1 cellular context compared by ENCODE assay signal in the genomic region with DNA sequence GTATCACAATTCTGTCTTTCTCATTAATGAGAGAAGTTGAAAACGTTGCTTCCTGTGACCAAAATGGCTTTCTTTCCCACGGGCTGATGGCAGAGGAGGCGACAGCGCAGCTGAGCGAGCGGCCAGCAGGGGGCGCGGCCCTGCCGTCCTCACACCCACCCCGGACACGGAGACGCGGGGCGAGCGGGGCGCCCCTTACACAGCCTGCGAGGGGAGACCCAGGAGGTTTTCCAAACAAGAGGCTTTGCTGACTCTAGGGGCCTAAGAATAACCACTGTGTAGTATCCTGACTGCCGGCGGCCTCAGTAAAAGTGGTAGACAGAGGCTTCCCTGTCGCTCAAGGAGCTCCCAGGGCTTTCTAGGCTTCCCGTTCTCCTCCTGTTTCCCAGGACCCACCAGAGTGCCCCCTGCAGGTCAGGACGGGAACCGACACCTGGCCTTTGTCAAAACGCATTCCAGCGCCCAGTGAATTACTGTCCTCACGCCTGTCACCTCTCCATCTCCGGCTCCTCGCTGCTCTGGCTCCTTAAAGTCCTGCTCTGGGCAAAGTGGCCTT.
TF ChIP-seq lines count a peak whose summit lies in the region.

No MANE protein-coding gene starts in this region.

TF ChIP-seq in K562, 482 proteins besides CTCF, POLR2A, EP300 and RAD21 (continued from another document and continues in another):
- TF ChIP-seq, protein P1, sequence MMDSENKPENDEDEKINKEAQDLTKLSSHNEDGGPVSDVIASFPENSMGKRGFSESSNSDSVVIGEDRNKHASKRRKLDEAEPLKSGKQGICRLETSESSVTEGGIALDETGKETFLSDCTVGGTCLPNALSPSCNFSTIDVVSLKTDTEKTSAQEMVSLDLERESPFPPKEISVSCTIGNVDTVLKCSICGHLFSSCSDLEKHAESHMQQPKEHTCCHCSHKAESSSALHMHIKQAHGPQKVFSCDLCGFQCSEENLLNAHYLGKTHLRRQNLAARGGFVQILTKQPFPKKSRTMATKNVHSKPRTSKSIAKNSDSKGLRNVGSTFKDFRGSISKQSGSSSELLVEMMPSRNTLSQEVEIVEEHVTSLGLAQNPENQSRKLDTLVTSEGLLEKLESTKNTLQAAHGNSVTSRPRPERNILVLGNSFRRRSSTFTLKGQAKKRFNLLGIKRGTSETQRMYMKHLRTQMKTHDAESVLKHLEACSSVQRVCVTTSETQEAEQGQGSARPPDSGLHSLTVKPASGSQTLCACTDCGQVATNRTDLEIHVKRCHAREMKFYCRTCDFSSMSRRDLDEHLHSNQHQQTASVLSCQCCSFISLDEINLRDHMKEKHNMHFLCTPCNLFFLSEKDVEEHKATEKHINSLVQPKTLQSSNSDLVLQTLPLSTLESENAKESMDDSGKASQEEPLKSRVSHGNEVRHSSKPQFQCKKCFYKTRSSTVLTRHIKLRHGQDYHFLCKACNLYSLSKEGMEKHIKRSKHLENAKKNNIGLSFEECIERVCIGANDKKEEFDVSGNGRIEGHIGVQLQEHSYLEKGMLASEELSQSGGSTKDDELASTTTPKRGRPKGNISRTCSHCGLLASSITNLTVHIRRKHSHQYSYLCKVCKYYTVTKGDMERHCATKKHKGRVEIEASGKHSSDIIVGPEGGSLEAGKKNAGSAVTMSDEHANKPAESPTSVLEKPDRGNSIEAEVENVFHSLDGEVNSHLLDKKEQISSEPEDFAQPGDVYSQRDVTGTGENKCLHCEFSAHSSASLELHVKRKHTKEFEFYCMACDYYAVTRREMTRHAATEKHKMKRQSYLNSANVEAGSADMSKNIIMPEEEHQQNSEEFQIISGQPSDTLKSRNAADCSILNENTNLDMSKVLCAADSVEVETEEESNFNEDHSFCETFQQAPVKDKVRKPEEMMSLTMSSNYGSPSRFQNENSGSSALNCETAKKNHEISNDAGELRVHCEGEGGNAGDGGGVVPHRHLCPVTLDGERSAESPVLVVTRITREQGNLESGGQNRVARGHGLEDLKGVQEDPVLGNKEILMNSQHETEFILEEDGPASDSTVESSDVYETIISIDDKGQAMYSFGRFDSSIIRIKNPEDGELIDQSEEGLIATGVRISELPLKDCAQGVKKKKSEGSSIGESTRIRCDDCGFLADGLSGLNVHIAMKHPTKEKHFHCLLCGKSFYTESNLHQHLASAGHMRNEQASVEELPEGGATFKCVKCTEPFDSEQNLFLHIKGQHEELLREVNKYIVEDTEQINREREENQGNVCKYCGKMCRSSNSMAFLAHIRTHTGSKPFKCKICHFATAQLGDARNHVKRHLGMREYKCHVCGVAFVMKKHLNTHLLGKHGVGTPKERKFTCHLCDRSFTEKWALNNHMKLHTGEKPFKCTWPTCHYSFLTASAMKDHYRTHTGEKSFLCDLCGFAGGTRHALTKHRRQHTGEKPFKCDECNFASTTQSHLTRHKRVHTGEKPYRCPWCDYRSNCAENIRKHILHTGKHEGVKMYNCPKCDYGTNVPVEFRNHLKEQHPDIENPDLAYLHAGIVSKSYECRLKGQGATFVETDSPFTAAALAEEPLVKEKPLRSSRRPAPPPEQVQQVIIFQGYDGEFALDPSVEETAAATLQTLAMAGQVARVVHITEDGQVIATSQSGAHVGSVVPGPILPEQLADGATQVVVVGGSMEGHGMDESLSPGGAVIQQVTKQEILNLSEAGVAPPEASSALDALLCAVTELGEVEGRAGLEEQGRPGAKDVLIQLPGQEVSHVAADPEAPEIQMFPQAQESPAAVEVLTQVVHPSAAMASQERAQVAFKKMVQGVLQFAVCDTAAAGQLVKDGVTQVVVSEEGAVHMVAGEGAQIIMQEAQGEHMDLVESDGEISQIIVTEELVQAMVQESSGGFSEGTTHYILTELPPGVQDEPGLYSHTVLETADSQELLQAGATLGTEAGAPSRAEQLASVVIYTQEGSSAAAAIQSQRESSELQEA (IDR thresholded peaks at IDR 0.05; ENCODE audit: low read depth): no peak
- peak; percentile 52; the same call in 1 of the 2 replicates for TF ChIP-seq ATF7 (IDR thresholded peaks at IDR 0.05)
- peak; percentile 3; the same call in 1 of the 2 replicates for TF ChIP-seq RB1 (IDR thresholded peaks at IDR 0.05; ENCODE audit: low read depth)
- TF ChIP-seq HDAC2 (IDR thresholded peaks at IDR 0.05): peak; percentile 58
- no peak for TF ChIP-seq PHB2 (IDR thresholded peaks at IDR 0.05; ENCODE audit: low read depth)
- TF ChIP-seq SMC3 (conservative IDR thresholded peaks at IDR 0.05; ENCODE audit: insufficient read depth, low read depth, low read length): peak; percentile 66; the same call in 1 of the 2 replicates
- TF ChIP-seq SMARCA5 (IDR thresholded peaks at IDR 0.05): no peak
- TF ChIP-seq, protein P2, sequence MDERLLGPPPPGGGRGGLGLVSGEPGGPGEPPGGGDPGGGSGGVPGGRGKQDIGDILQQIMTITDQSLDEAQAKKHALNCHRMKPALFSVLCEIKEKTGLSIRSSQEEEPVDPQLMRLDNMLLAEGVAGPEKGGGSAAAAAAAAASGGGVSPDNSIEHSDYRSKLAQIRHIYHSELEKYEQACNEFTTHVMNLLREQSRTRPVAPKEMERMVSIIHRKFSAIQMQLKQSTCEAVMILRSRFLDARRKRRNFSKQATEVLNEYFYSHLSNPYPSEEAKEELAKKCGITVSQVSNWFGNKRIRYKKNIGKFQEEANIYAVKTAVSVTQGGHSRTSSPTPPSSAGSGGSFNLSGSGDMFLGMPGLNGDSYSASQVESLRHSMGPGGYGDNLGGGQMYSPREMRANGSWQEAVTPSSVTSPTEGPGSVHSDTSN (CRISPR knock-in tag; IDR thresholded peaks at IDR 0.05; ENCODE audit: low read depth): no peak
- TF ChIP-seq, protein P2 (tag; conservative IDR thresholded peaks at IDR 0.05; ENCODE audit: low read depth): peak; percentile 74
- TF ChIP-seq TRIM28 (IDR thresholded peaks at IDR 0.05): no peak
- TF ChIP-seq, protein P3, sequence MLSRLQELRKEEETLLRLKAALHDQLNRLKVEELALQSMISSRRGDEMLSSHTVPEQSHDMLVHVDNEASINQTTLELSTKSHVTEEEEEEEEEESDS (CRISPR knock-in tag; IDR thresholded peaks at IDR 0.05): no peak
- TF ChIP-seq MEIS2 (IDR thresholded peaks at IDR 0.05; ENCODE audit: partially characterized antibody): peak; percentile 73
- TF ChIP-seq TOE1 (IDR thresholded peaks at IDR 0.05; ENCODE audit: borderline replicate concordance): peak; percentile 44; the same call in 1 of the 2 replicates
- no peak for TF ChIP-seq TOE1 (CRISPR knock-in tag; IDR thresholded peaks at IDR 0.05; ENCODE audit: borderline replicate concordance, low read depth)
- 0 out of 4 replicates have a peak, but pooled peaks of 1 of the 2 experiments have one; percentile 16 for TF ChIP-seq FOXK2 (conservative IDR thresholded peaks at IDR 0.05 in 1 of 2, IDR thresholded peaks at IDR 0.05 in 1 of 2; ENCODE audit: low read depth in 2 of 2)
- TF ChIP-seq, protein P4, sequence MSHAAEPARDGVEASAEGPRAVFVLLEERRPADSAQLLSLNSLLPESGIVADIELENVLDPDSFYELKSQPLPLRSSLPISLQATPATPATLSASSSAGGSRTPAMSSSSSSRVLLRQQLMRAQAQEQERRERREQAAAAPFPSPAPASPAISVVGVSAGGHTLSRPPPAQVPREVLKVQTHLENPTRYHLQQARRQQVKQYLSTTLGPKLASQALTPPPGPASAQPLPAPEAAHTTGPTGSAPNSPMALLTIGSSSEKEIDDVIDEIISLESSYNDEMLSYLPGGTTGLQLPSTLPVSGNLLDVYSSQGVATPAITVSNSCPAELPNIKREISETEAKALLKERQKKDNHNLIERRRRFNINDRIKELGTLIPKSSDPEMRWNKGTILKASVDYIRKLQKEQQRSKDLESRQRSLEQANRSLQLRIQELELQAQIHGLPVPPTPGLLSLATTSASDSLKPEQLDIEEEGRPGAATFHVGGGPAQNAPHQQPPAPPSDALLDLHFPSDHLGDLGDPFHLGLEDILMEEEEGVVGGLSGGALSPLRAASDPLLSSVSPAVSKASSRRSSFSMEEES (CRISPR knock-in tag; IDR thresholded peaks at IDR 0.05): no peak
- TF ChIP-seq, protein P5, sequence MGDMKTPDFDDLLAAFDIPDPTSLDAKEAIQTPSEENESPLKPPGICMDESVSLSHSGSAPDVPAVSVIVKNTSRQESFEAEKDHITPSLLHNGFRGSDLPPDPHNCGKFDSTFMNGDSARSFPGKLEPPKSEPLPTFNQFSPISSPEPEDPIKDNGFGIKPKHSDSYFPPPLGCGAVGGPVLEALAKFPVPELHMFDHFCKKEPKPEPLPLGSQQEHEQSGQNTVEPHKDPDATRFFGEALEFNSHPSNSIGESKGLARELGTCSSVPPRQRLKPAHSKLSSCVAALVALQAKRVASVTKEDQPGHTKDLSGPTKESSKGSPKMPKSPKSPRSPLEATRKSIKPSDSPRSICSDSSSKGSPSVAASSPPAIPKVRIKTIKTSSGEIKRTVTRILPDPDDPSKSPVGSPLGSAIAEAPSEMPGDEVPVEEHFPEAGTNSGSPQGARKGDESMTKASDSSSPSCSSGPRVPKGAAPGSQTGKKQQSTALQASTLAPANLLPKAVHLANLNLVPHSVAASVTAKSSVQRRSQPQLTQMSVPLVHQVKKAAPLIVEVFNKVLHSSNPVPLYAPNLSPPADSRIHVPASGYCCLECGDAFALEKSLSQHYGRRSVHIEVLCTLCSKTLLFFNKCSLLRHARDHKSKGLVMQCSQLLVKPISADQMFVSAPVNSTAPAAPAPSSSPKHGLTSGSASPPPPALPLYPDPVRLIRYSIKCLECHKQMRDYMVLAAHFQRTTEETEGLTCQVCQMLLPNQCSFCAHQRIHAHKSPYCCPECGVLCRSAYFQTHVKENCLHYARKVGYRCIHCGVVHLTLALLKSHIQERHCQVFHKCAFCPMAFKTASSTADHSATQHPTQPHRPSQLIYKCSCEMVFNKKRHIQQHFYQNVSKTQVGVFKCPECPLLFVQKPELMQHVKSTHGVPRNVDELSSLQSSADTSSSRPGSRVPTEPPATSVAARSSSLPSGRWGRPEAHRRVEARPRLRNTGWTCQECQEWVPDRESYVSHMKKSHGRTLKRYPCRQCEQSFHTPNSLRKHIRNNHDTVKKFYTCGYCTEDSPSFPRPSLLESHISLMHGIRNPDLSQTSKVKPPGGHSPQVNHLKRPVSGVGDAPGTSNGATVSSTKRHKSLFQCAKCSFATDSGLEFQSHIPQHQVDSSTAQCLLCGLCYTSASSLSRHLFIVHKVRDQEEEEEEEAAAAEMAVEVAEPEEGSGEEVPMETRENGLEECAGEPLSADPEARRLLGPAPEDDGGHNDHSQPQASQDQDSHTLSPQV (IDR thresholded peaks at IDR 0.05): 0 out of 2 replicates have a peak, but pooled peaks have one; percentile 45
- no peak for TF ChIP-seq RCOR1 (IDR thresholded peaks at IDR 0.05; ENCODE audit: borderline replicate concordance in 1 of 2, low read depth in 2 of 2, low read length in 2 of 2)
- TF ChIP-seq, protein P6, sequence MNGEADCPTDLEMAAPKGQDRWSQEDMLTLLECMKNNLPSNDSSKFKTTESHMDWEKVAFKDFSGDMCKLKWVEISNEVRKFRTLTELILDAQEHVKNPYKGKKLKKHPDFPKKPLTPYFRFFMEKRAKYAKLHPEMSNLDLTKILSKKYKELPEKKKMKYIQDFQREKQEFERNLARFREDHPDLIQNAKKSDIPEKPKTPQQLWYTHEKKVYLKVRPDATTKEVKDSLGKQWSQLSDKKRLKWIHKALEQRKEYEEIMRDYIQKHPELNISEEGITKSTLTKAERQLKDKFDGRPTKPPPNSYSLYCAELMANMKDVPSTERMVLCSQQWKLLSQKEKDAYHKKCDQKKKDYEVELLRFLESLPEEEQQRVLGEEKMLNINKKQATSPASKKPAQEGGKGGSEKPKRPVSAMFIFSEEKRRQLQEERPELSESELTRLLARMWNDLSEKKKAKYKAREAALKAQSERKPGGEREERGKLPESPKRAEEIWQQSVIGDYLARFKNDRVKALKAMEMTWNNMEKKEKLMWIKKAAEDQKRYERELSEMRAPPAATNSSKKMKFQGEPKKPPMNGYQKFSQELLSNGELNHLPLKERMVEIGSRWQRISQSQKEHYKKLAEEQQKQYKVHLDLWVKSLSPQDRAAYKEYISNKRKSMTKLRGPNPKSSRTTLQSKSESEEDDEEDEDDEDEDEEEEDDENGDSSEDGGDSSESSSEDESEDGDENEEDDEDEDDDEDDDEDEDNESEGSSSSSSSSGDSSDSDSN (IDR thresholded peaks at IDR 0.05; ENCODE audit: borderline replicate concordance in 1 of 2, low read depth in 2 of 2, low read length in 2 of 2): 0 out of 4 replicates have a peak, but pooled peaks have one; percentile 23 to 36
- TF ChIP-seq, protein P7, sequence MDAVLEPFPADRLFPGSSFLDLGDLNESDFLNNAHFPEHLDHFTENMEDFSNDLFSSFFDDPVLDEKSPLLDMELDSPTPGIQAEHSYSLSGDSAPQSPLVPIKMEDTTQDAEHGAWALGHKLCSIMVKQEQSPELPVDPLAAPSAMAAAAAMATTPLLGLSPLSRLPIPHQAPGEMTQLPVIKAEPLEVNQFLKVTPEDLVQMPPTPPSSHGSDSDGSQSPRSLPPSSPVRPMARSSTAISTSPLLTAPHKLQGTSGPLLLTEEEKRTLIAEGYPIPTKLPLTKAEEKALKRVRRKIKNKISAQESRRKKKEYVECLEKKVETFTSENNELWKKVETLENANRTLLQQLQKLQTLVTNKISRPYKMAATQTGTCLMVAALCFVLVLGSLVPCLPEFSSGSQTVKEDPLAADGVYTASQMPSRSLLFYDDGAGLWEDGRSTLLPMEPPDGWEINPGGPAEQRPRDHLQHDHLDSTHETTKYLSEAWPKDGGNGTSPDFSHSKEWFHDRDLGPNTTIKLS (IDR thresholded peaks at IDR 0.05; ENCODE audit: borderline replicate concordance, low read depth): peak; percentile 48; the same call in 1 of the 2 replicates
- TF ChIP-seq MYC (IDR thresholded peaks at IDR 0.05; ENCODE audit: low read depth, low read length): 0 out of 2 replicates have a peak, but pooled peaks have one; percentile 19
- no peak for TF ChIP-seq MYC (CRISPR knock-in tag; IDR thresholded peaks at IDR 0.05; ENCODE audit: borderline replicate concordance, low read depth)
- peak; percentile 53 to 94; a peak in 3 of 4 replicates for TF ChIP-seq TEAD1 (CRISPR knock-in tag; IDR thresholded peaks at IDR 0.05)
- peak; percentile 37; the same call in 1 of the 2 replicates for TF ChIP-seq RBFOX2 (IDR thresholded peaks at IDR 0.05; ENCODE audit: low read depth, low read length)
- TF ChIP-seq CBX2 (IDR thresholded peaks at IDR 0.05; ENCODE audit: insufficient read depth, low read length, poor library complexity, severe bottlenecking): no peak
- TF ChIP-seq, protein P8, sequence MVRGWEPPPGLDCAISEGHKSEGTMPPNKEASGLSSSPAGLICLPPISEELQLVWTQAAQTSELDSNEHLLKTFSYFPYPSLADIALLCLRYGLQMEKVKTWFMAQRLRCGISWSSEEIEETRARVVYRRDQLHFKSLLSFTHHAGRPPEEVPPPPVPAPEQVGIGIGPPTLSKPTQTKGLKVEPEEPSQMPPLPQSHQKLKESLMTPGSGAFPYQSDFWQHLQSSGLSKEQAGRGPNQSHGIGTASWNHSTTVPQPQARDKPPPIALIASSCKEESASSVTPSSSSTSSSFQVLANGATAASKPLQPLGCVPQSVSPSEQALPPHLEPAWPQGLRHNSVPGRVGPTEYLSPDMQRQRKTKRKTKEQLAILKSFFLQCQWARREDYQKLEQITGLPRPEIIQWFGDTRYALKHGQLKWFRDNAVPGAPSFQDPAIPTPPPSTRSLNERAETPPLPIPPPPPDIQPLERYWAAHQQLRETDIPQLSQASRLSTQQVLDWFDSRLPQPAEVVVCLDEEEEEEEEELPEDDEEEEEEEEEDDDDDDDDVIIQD (CRISPR knock-in tag; IDR thresholded peaks at IDR 0.05): no peak
